In the genomic region with DNA sequence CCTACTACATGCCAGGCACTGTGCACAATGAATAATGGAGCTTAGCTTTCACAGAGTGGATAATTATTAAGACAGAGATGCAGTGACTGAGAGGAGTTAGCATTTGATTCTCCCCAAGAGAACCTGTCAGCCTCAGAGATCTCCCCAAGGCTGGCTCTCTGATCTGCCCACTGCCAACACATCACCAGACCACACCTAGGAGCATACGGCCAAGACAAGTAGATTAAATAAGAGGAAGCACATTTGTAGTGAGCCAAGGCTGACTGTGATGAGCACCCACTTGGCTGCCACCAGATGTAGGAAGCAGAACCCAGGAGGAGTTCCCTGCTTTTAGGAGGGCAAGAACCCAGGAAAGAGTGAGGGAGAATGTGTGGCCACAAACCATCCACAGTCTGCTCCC, we compare ENCODE assay signal across 29 cellular contexts.
"Had no signal": no experiment of that assay in that cellular context is flagged by ENCODE, and none has a peak within 500 bp of the region (broad histone marks: within the 10 kb centered on the region; RNA-seq: fewer than 3 reads in every experiment).

No MANE protein-coding gene starts in this region.

- H3K27ac Mint-ChIP-seq: memory B cell; natural killer cell treated with Interleukin-12 subunit alpha and Interleukin-12 subunit beta and Interleukin-15 and Interleukin-18, amount 100 ng/mL, for 72 hours had no signal

- DNase-seq: dorsolateral prefrontal cortex; effector CD4-positive, alpha-beta T cell; foreskin melanocyte; glutamatergic neuron; heart right ventricle; hippocampal formation; islet precursor cell; left ventricle myocardium superior; lower lobe of right lung; stimulated activated CD4-positive, alpha-beta T cell treated with anti-CD3 and anti-CD28 coated beads, Interleukin-12 subunit alpha, Interleukin-12 subunit beta, amount 100 ng/mL, for 4 hours; stimulated activated CD4-positive, alpha-beta T cell treated with anti-CD3 and anti-CD28 coated beads, Interleukin-1b, Interleukin-23, amount 100 ng/mL, for 48 hours; stimulated activated CD4-positive, alpha-beta T cell treated with anti-CD3 and anti-CD28 coated beads, Interleukin-4, amount 100 ng/mL, for 1 hour; stimulated activated CD8-positive, alpha-beta memory T cell treated with anti-CD3 and anti-CD28 coated beads, Interleukin-4, amount 100 ng/mL, for 48 hours; stimulated activated naive CD4-positive, alpha-beta T cell; stimulated activated naive CD8-positive, alpha-beta T cell treated with anti-CD3 and anti-CD28 coated beads, Interleukin-15, amount 100 ng/mL, for 72 hours; transverse colon; upper lobe of right lung had no signal

- H3K36me3 ChIP-seq: esophagus muscularis mucosa, heart right ventricle, lower lobe of right lung, prostate gland, right atrium auricular region, suprapubic skin, transverse colon, upper lobe of right lung, vagina had no signal

- H3K9me3 ChIP-seq: esophagus muscularis mucosa, heart right ventricle, lower lobe of right lung, prostate gland, right atrium auricular region, suprapubic skin, transverse colon, upper lobe of right lung, vagina had no signal

- H3K4me2 ChIP-seq: smooth muscle cell had no signal

- H3K4me1 Mint-ChIP-seq: memory B cell; neural crest cell; stimulated activated naive CD8-positive, alpha-beta T cell treated with anti-CD3 and anti-CD28 coated beads, Interleukin-15, amount 100 ng/mL, for 72 hours had no signal

- H2AFZ ChIP-seq: parathyroid adenoma had no signal

- ATAC-seq: heart right ventricle; left ventricle myocardium superior; lower lobe of right lung; natural killer cell treated with Interleukin-12 subunit alpha and Interleukin-12 subunit beta and Interleukin-15 and Interleukin-18, amount 100 ng/mL, for 72 hours; sciatic nerve; stimulated activated naive CD8-positive, alpha-beta T cell treated with anti-CD3 and anti-CD28 coated beads, Interleukin-15, amount 100 ng/mL, for 72 hours; upper lobe of right lung had no signal

- H3K79me2 ChIP-seq: parathyroid adenoma had no signal

- H3K27me3 ChIP-seq: right atrium auricular region, upper lobe of right lung, vagina had no signal

- H3K9me3 Mint-ChIP-seq: memory B cell; natural killer cell treated with Interleukin-12 subunit alpha and Interleukin-12 subunit beta and Interleukin-15 and Interleukin-18, amount 100 ng/mL, for 72 hours; neural crest cell; stimulated activated naive CD8-positive, alpha-beta T cell treated with anti-CD3 and anti-CD28 coated beads, Interleukin-15, amount 100 ng/mL, for 72 hours had no signal

- H3K4me1 ChIP-seq: esophagus muscularis mucosa, heart right ventricle, lower lobe of right lung, parathyroid adenoma, prostate gland, right atrium auricular region, suprapubic skin, transverse colon, upper lobe of right lung, vagina had no signal

- H3K27ac ChIP-seq: epithelial cell of prostate, esophagus muscularis mucosa, heart right ventricle, lower lobe of right lung, parathyroid adenoma, prostate gland, right atrium auricular region, suprapubic skin, transverse colon, upper lobe of right lung, vagina had no signal

- H3K4me3 Mint-ChIP-seq: memory B cell; natural killer cell treated with Interleukin-12 subunit alpha and Interleukin-12 subunit beta and Interleukin-15 and Interleukin-18, amount 100 ng/mL, for 72 hours; neural crest cell; stimulated activated naive CD8-positive, alpha-beta T cell treated with anti-CD3 and anti-CD28 coated beads, Interleukin-15, amount 100 ng/mL, for 72 hours had no signal

- H3K4me3 ChIP-seq: dorsolateral prefrontal cortex, esophagus muscularis mucosa, heart right ventricle, lower lobe of right lung, prostate gland, right atrium auricular region, smooth muscle cell, suprapubic skin, transverse colon, upper lobe of right lung, vagina had no signal

- H3K36me3 Mint-ChIP-seq: memory B cell; natural killer cell treated with Interleukin-12 subunit alpha and Interleukin-12 subunit beta and Interleukin-15 and Interleukin-18, amount 100 ng/mL, for 72 hours had no signal

- H3K9ac ChIP-seq: parathyroid adenoma had no signal
